In the genomic region with DNA sequence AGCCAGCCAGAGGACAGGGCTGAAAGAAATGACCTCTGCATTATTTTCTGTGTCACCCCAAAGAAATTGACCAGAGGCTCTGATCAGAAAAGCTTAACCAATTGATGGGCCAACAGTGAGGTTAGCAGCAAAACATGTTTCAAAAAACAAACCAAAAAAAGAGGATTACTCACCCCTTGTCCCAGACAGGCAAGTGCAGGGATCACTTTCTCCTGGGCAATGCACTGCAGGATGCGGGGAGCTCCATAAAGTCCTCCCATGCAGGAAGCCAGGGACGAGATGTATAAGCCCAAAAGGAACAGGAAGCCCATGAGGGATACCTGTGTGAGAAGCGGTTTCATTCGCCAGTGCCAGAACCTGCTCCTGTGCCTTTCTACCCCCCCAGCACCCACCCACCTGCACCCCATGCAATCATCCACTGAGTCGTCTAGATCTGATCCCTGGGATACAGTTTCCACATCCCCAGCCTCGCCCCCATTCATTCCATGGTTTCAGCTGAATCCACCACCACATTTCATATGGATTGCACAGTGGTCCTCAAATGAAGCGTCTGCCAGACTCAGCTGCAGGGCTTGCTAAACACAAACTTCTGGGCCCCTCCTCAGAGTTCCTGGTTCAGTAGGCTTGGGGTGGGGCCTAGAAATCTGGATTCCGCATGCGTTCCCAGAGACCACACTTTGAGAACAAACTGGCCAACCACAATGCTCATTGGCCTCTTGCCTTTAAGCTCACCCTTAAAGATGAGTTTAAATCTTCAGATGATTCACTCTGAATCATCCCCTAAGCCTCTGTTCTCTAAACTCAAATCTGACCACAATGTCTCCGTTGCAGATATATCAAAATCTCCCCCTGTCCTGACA, we compare ENCODE assay signal across 10 cellular contexts. TPM values are rescaled to one million over a fixed set of nuclear protein-coding genes. Genes with fewer than 3 reads are reported as not detected.
DNase-seq lines count a peak whose midpoint lies in the region; ATAC-seq and TF ChIP-seq lines count a peak whose summit lies in the region.
"Had no signal": no experiment of that assay in that cellular context is flagged by ENCODE, and none has a peak within 500 bp of the region (broad histone marks: within the 10 kb centered on the region; RNA-seq: fewer than 3 reads in every experiment).

No MANE protein-coding gene starts in this region.

- H3K4me3 Mint-ChIP-seq in activated CD4-positive, alpha-beta T cell treated with anti-CD3 and anti-CD28 coated beads, Interleukin-2, amount 10 ng/mL, durations not matched to agents 24 days and 14 days: no peak overlapping the region
- H3K4me3 Mint-ChIP-seq in stimulated activated memory B cell treated with anti-CD40 and anti-IgM and Interleukin-4, amounts not matched to agents 10 μg/mL and 1 μg/mL and 100 μg/mL, for 72 hours: no peak overlapping the region

- no peak for TF ChIP-seq EP300 in gastroesophageal sphincter (IDR thresholded peaks at IDR 0.05)

- H3K4me1 Mint-ChIP-seq in activated CD4-positive, alpha-beta T cell treated with anti-CD3 and anti-CD28 coated beads, Interleukin-2, amount 10 ng/mL, durations not matched to agents 24 days and 14 days: peaks cover 35% of the 10 kb centered on the region
- H3K4me1 Mint-ChIP-seq in stimulated activated memory B cell treated with anti-CD40 and anti-IgM and Interleukin-4, amounts not matched to agents 10 μg/mL and 1 μg/mL and 100 μg/mL, for 72 hours: peaks cover 46% of the 10 kb centered on the region

- H3K4me3 ChIP-seq in epithelial cell of esophagus (ENCODE audit: low read length) (no peak overlapping the region), gastroesophageal sphincter (no peak overlapping the region)

- intact Hi-C loops in activated CD4-positive, alpha-beta T cell treated with anti-CD3 and anti-CD28 coated beads, Interleukin-2, amount 10 ng/mL, durations not matched to agents 24 days and 14 days (cut with micrococcal nuclease): loop anchor here (1.0 to 2.0 kb wide), 3 partner anchors 9 to 31 kb away; no protein-coding TSS in a partner anchor
- intact Hi-C loops in left ventricle myocardium superior (cut with micrococcal nuclease): no loop called here

- no peaks in the 10 kb centered on the region for H3K27me3 ChIP-seq in gastroesophageal sphincter
- H3K27me3 ChIP-seq: BE2C had no signal

- peaks cover 14% of the 10 kb centered on the region for H3K9me3 Mint-ChIP-seq in activated CD4-positive, alpha-beta T cell treated with anti-CD3 and anti-CD28 coated beads, Interleukin-2, amount 10 ng/mL, durations not matched to agents 24 days and 14 days
- H3K9me3 Mint-ChIP-seq in stimulated activated memory B cell treated with anti-CD40 and anti-IgM and Interleukin-4, amounts not matched to agents 10 μg/mL and 1 μg/mL and 100 μg/mL, for 72 hours: peaks cover 1% of the 10 kb centered on the region

- H3K9me3 ChIP-seq in gastroesophageal sphincter: no peaks in the 10 kb centered on the region
- H3K9me3 ChIP-seq: BE2C had no signal

- H3K27ac ChIP-seq in gastroesophageal sphincter: no peak overlapping the region
- H3K27ac ChIP-seq: KMS-11 had no signal

- 75 to 77% methylated on average over 4 to 8 of the region's 10 CpGs for WGBS in gastroesophageal sphincter (ENCODE audit: low coverage in 1 of 2), 2 donors

- no peak for TF ChIP-seq POLR2A in gastroesophageal sphincter (IDR thresholded peaks at IDR 0.05)

- peaks cover 0 to 6% (median 0%) of the 10 kb centered on the region in 3 donors for H3K4me1 ChIP-seq in gastroesophageal sphincter
- H3K4me1 ChIP-seq: BE2C had no signal

- ATAC-seq in stimulated activated memory B cell treated with anti-CD40 and anti-IgM and Interleukin-4, amounts not matched to agents 10 μg/mL and 1 μg/mL and 100 μg/mL, for 72 hours: peak; percentile 70
- ATAC-seq in gastroesophageal sphincter (no peak), left ventricle myocardium superior (no peak)

- no peaks in the 10 kb centered on the region for H3K36me3 ChIP-seq in gastroesophageal sphincter
- H3K36me3 ChIP-seq: BE2C had no signal

- H3K27me3 Mint-ChIP-seq in activated CD4-positive, alpha-beta T cell treated with anti-CD3 and anti-CD28 coated beads, Interleukin-2, amount 10 ng/mL, durations not matched to agents 24 days and 14 days: peaks cover 28% of the 10 kb centered on the region
- H3K27me3 Mint-ChIP-seq in stimulated activated memory B cell treated with anti-CD40 and anti-IgM and Interleukin-4, amounts not matched to agents 10 μg/mL and 1 μg/mL and 100 μg/mL, for 72 hours: no peaks in the 10 kb centered on the region

- peaks cover under 1% of the 10 kb centered on the region for H3K36me3 Mint-ChIP-seq in activated CD4-positive, alpha-beta T cell treated with anti-CD3 and anti-CD28 coated beads, Interleukin-2, amount 10 ng/mL, durations not matched to agents 24 days and 14 days (ENCODE audit: low read depth)
- H3K36me3 Mint-ChIP-seq in stimulated activated memory B cell treated with anti-CD40 and anti-IgM and Interleukin-4, amounts not matched to agents 10 μg/mL and 1 μg/mL and 100 μg/mL, for 72 hours: peaks cover 2% of the 10 kb centered on the region

- H3K27ac Mint-ChIP-seq in activated CD4-positive, alpha-beta T cell treated with anti-CD3 and anti-CD28 coated beads, Interleukin-2, amount 10 ng/mL, durations not matched to agents 24 days and 14 days: no peak overlapping the region
- peak overlapping the region; percentile 77 for H3K27ac Mint-ChIP-seq in stimulated activated memory B cell treated with anti-CD40 and anti-IgM and Interleukin-4, amounts not matched to agents 10 μg/mL and 1 μg/mL and 100 μg/mL, for 72 hours

- TF ChIP-seq CTCF in epithelial cell of esophagus (IDR thresholded peaks at IDR 0.05; ENCODE audit: insufficient read depth, low read depth, low read length, missing control alignments) (no peak), gastroesophageal sphincter (IDR thresholded peaks at IDR 0.05) (no peak)

- DNase-seq in activated CD4-positive, alpha-beta T cell treated with anti-CD3 and anti-CD28 coated beads, Interleukin-2, amount 10 ng/mL, durations not matched to agents 24 days and 14 days: peak; percentile 51
- DNase-seq in activated CD4-positive, alpha-beta T cell treated with anti-CD3 and anti-CD28 coated beads for 4 hours: no peak
- peak; percentile 57 for DNase-seq in RKO (ENCODE audit: low spot score)
- DNase-seq in epithelial cell of esophagus (ENCODE audit: low read depth): peak; percentile 76
- no peak for DNase-seq in left ventricle myocardium superior
- DNase-seq in NCI-H2227 treated with DMSO at 0.1 percent for 48 hours (lab: John Stamatoyannopoulos, UW): no peak
- DNase-seq: BE2C had no signal

RNA-seq across cellular contexts. Expression of a gene that starts 54.4 kb away (rescaled TPM):
- 35.3 and 40.8 TPM in 2 replicates for total RNA-seq in activated CD4-positive, alpha-beta T cell treated with anti-CD3 and anti-CD28 coated beads, Interleukin-2, amount 10 ng/mL, durations not matched to agents 24 days and 14 days
- total RNA-seq in gastroesophageal sphincter: 10 to 100 TPM; 55.9 to 85.5 (median 78.9) TPM
- 102 TPM for total RNA-seq in left ventricle myocardium superior

Comparison
In these comparisons a context has a peak if more than half of its experiments do, and no peak if none do; other contexts are left out.
1. DNase-seq: peak in activated CD4-positive, alpha-beta T cell treated with anti-CD3 and anti-CD28 coated beads, Interleukin-2, amount 10 ng/mL, durations not matched to agents 24 days and 14 days (single experiment), RKO (single experiment) and epithelial cell of esophagus (single experiment); none in activated CD4-positive, alpha-beta T cell treated with anti-CD3 and anti-CD28 coated beads for 4 hours (0 of 2), left ventricle myocardium superior (single experiment) and NCI-H2227 treated with DMSO at 0.1 percent for 48 hours (single experiment).